Comparison of ENCODE assay signal across 36 cellular contexts in genomic region chr14:76805245-76805644, GRCh38. TPM values are rescaled to one million over a fixed set of nuclear protein-coding genes. Genes with fewer than 3 reads are reported as not detected.
"Had no signal": no experiment of that assay in that cellular context is flagged by ENCODE, and none has a peak within 500 bp of the region (broad histone marks: within the 10 kb centered on the region; RNA-seq: fewer than 3 reads in every experiment).

No MANE protein-coding gene starts in this region.

- H3K27me3 ChIP-seq: brain microvascular endothelial cell, dorsolateral prefrontal cortex, foreskin keratinocyte, gastrocnemius medialis had no signal

- FAIRE-seq: astrocyte, bronchial epithelial cell had no signal

- H3K4me1 ChIP-seq: foreskin keratinocyte, gastrocnemius medialis had no signal

- H3K27ac ChIP-seq: brain microvascular endothelial cell, coronary artery, foreskin keratinocyte, gastrocnemius medialis, WERI-Rb-1 had no signal

- H3K9me3 ChIP-seq: gastrocnemius medialis had no signal

- DNase-seq: activated B cell treated with CpG ODN at 0.5 μM for 24 hours; activated CD4-positive, alpha-beta memory T cell treated with anti-CD3 and anti-CD28 coated beads for 36 hours; activated CD4-positive, alpha-beta T cell treated with anti-CD3 and anti-CD28 coated beads for 48 hours; activated CD4-positive, alpha-beta T cell treated with anti-CD3 and anti-CD28 coated beads, Interleukin-2, amount 50 U/mL, for 1 hour; activated CD8-positive, alpha-beta memory T cell treated with anti-CD3 and anti-CD28 coated beads, Interleukin-2, amount 10 ng/mL, durations not matched to agents 7 days and 5 days; activated CD8-positive, alpha-beta memory T cell treated with anti-CD3 and anti-CD28 coated beads, Interleukin-2, amount 50 U/mL, for 4 hours; activated CD8-positive, alpha-beta T cell treated with anti-CD3 and anti-CD28 coated beads, Interleukin-2, amount 10 ng/mL, durations not matched to agents 7 days and 5 days; activated effector memory CD4-positive, alpha-beta T cell treated with anti-CD3 and anti-CD28 coated beads, Interleukin-2, amount 50 U/mL, for 16 hours; activated naive CD4-positive, alpha-beta T cell; activated naive CD4-positive, alpha-beta T cell treated with anti-CD3 and anti-CD28 coated beads, Interleukin-2, amount 10 ng/mL, durations not matched to agents 7 days and 5 days; activated naive CD8-positive, alpha-beta T cell treated with anti-CD3 and anti-CD28 coated beads, Interleukin-2, amount 10 ng/mL, durations not matched to agents 7 days and 5 days; activated T-cell treated with anti-CD3 and anti-CD28 coated beads, Interleukin-2, amount 50 U/mL, for 1 hour; activated T-cell treated with anti-CD3 and anti-CD28 coated beads, Interleukin-2, amount 50 U/mL, for 48 hours; amniotic stem cell; brain microvascular endothelial cell; dorsolateral prefrontal cortex; effector memory CD4-positive, alpha-beta T cell; endodermal cell; foreskin keratinocyte; gastrocnemius medialis; T-helper 1 cell; T-helper 17 cell; T1000; WERI-Rb-1 had no signal

- H3K4me3 ChIP-seq: coronary artery, gastrocnemius medialis had no signal

RNA-seq across cellular contexts. Expression of gene LRRC74A, which starts 21.0 kb away (rescaled TPM):
- total RNA-seq: activated B cell treated with CpG ODN at 0.5 μM for 24 hours; activated CD4-positive, alpha-beta memory T cell treated with anti-CD3 and anti-CD28 coated beads for 36 hours; activated CD8-positive, alpha-beta memory T cell treated with anti-CD3 and anti-CD28 coated beads for 36 hours; activated CD8-positive, alpha-beta memory T cell treated with anti-CD3 and anti-CD28 coated beads, Interleukin-2, amount 10 ng/mL, durations not matched to agents 7 days and 5 days; activated CD8-positive, alpha-beta T cell treated with anti-CD3 and anti-CD28 coated beads, Interleukin-2, amount 10 ng/mL, durations not matched to agents 7 days and 5 days; activated naive CD4-positive, alpha-beta T cell treated with anti-CD3 and anti-CD28 coated beads, Interleukin-2, amount 50 U/mL, for 72 hours; activated naive CD8-positive, alpha-beta T cell treated with anti-CD3 and anti-CD28 coated beads, Interleukin-2, amount 10 ng/mL, durations not matched to agents 7 days and 5 days; activated T-helper 1 cell treated with anti-CD3 and anti-CD28 coated beads, Interleukin-12 subunit alpha, Interleukin-12 subunit beta, Interleukin-2, Interleukin-4 antibody, amounts not matched to agents 30 ng/mL and 10 ng/mL and 1 ng/mL, durations not matched to agents 14 hours and 24 hours and 36 hours; activated T-helper 2 cell treated with anti-CD3 and anti-CD28 coated beads, Interferon-gamma antibody, Interleukin-2, Interleukin-4, amounts not matched to agents 10 μg/mL and 5 μg/mL and 100 μg/mL, durations not matched to agents 14 hours and 24 hours and 36 hours; astrocyte; bronchial epithelial cell; cardiac septum; cerebellum; dorsolateral prefrontal cortex; endodermal cell; epithelial cell of proximal tubule; esophagus mucosa; foreskin keratinocyte; gastrocnemius medialis; glomerular endothelial cell; T-helper 17 cell had no signal

RNA-seq across cellular contexts. Expression of gene VASH1, which starts 44.0 kb away (rescaled TPM):
- total RNA-seq: bronchial epithelial cell had no signal
